ENCODE assay signal across 18 cellular contexts in the genomic region with DNA sequence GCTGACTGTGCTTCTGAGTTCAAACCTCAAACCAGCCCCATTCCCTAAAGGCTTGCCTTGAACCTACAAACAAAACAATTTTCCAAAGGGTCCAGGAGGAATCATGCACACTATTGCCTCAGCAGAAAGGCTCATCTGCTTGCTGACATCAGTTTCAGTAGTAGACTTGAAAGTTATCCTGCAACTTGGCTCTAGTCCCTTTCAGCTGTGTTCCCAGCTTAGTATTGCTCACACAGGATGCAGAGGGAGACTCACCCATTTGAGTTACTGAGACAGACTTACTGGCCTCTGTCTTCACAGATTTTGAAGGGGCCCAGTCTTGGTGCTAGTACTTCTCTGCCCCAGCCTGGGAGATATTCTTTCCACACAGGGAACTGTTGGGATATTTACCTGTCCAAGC. TPM values are rescaled to one million over a fixed set of nuclear protein-coding genes. Genes with fewer than 3 reads are reported as not detected.
DNase-seq lines count a peak whose midpoint lies in the region; ATAC-seq, FAIRE-seq and TF ChIP-seq lines count a peak whose summit lies in the region.
"Had no signal": no experiment of that assay in that cellular context is flagged by ENCODE, and none has a peak within 500 bp of the region (broad histone marks: within the 10 kb centered on the region; RNA-seq: fewer than 3 reads in every experiment).

No MANE protein-coding gene starts in this region.

- H3K9me3 ChIP-seq in IMR-90 (ENCODE audit: control insufficient read depth, insufficient read depth, low read length): peaks cover 3% of the 10 kb centered on the region
- H3K9me3 ChIP-seq in ovary: no peaks in the 10 kb centered on the region

- H3K18ac ChIP-seq in IMR-90 (ENCODE audit: low read depth, low read length): peak overlapping the region; percentile 4; the same call in 1 of the 2 replicates

- no peak overlapping the region for H3K4ac ChIP-seq in IMR-90 (ENCODE audit: low read depth, low read length)

- H3K14ac ChIP-seq in IMR-90 (replicated peaks; ENCODE audit: low read depth, low read length): no peak overlapping the region

- H4K8ac ChIP-seq in IMR-90 (ENCODE audit: low read depth in 2 of 2, low read length in 2 of 2): peak overlapping the region in 1 of 2 experiments; percentile 23; a peak in 2 of 4 replicates

- H3K56ac ChIP-seq in IMR-90 (ENCODE audit: extremely low read depth, insufficient read depth, low read length): no peak overlapping the region

- H3K9me1 ChIP-seq in IMR-90 (ENCODE audit: insufficient read depth, low read length): 0 out of 2 replicates have a peak, but pooled peaks cover 2% of the 10 kb centered on the region

- H3K4me3 ChIP-seq in IMR-90 (ENCODE audit: insufficient read depth, low read depth, low read length): no peak overlapping the region
- H3K4me3 ChIP-seq in bronchial epithelial cell (ENCODE audit: low read depth, low read length): no peak overlapping the region
- no peak overlapping the region for H3K4me3 ChIP-seq in ovary
- H3K4me3 ChIP-seq: spleen had no signal

- H3K4me1 ChIP-seq in IMR-90 (ENCODE audit: control insufficient read depth, insufficient read depth, low read length): 0 out of 2 replicates have a peak, but pooled peaks cover 2% of the 10 kb centered on the region
- H3K4me1 ChIP-seq in ovary (ENCODE audit: insufficient read depth): no peaks in the 10 kb centered on the region

- no peak overlapping the region for H2BK5ac ChIP-seq in IMR-90 (ENCODE audit: low read depth, low read length, poor library complexity, severe bottlenecking)

- no peak overlapping the region for H2AK5ac ChIP-seq in IMR-90 (ENCODE audit: low read depth, low read length)

- no peak overlapping the region for H3K9ac ChIP-seq in IMR-90 (ENCODE audit: low read depth, low read length)
- H3K9ac ChIP-seq: BLaER1 treated with 17β-estradiol and CSF1 and Interleukin-3, amounts not matched to agents 10 nM and 100 nM had no signal

- no peak overlapping the region for H4K91ac ChIP-seq in IMR-90 (ENCODE audit: insufficient read depth, low read depth, low read length)

- no peaks in the 10 kb centered on the region for H4K20me1 ChIP-seq in IMR-90 (ENCODE audit: insufficient read depth, low read length)
- H4K20me1 ChIP-seq: BLaER1 treated with 17β-estradiol and CSF1 and Interleukin-3, amounts not matched to agents 10 nM and 100 nM had no signal

- CTCF ChIA-PET in IMR-90 (lab: Yijun Ruan, JAX): interaction anchor here (0.5 kb wide), 1 partner anchor 29 kb away, joined by 3 read pairs; no protein-coding TSS in a partner anchor

- peak; percentile 68 for ATAC-seq in IMR-90 (ENCODE audit: low read depth)
- ATAC-seq: natural killer cell had no signal

- TF ChIP-seq RAD21 in IMR-90 (IDR thresholded peaks at IDR 0.05; ENCODE audit: low read length): no peak

- TF ChIP-seq POLR2A in IMR-90 (IDR thresholded peaks at IDR 0.05; ENCODE audit: low read depth, low read length) (no peak), ovary (IDR thresholded peaks at IDR 0.05) (no peak)

- intact Hi-C loops in IMR-90 (cut with micrococcal nuclease): no loop called here
- intact Hi-C loops in ovary (cut with DNase I): no loop called here

- no TSS peak for BruUV-seq in IMR-90 (replicated peaks; lab: Mats Ljungman, UMichigan)

- no peaks in the 10 kb centered on the region for H3K79me1 ChIP-seq in IMR-90 (ENCODE audit: low read depth in 1 of 2, low read length in 2 of 2)

- FAIRE-seq in bronchial epithelial cell (lab: Jason Lieb, UNC): peak; percentile 36
- FAIRE-seq: colon had no signal

- no peak overlapping the region for H2BK120ac ChIP-seq in IMR-90 (ENCODE audit: low read depth, low read length)

- dilution Hi-C loops in IMR-90 (cut with HindIII; ENCODE audit: low sequenced_read_pairs, unreplicated experiment): no loop called here

- no peak for TF ChIP-seq CTCF in IMR-90 (conservative IDR thresholded peaks at IDR 0.05; ENCODE audit: low read depth, low read length)
- TF ChIP-seq CTCF in bronchial epithelial cell (IDR thresholded peaks at IDR 0.05; ENCODE audit: insufficient read depth, low read length, severe bottlenecking): no peak
- no peak for TF ChIP-seq CTCF in ovary (IDR thresholded peaks at IDR 0.05)

- H2BK15ac ChIP-seq in IMR-90 (ENCODE audit: low read depth, low read length): no peak overlapping the region

- H3K4me2 ChIP-seq in IMR-90 (ENCODE audit: low read depth, low read length): no peak overlapping the region

- H3K27me3 ChIP-seq in IMR-90 (ENCODE audit: control insufficient read depth, insufficient read depth, low read length) (no peaks in the 10 kb centered on the region), bronchial epithelial cell (ENCODE audit: control insufficient read depth, insufficient read depth, low read length) (no peaks in the 10 kb centered on the region), ovary (no peaks in the 10 kb centered on the region)
- H3K27me3 ChIP-seq: BLaER1 treated with 17β-estradiol and CSF1 and Interleukin-3, amounts not matched to agents 10 nM and 100 nM had no signal

- no peak overlapping the region for H2AFZ ChIP-seq in IMR-90 (replicated peaks; ENCODE audit: low read length, poor library complexity)

- no peak for TF ChIP-seq EP300 in ovary (IDR thresholded peaks at IDR 0.05)

- no peaks in the 10 kb centered on the region for H3K36me3 ChIP-seq in IMR-90 (ENCODE audit: control insufficient read depth, insufficient read depth, low read length)
- H3K36me3 ChIP-seq in bronchial epithelial cell (ENCODE audit: control insufficient read depth, insufficient read depth, low read length): no peaks in the 10 kb centered on the region
- H3K36me3 ChIP-seq in ovary: no peaks in the 10 kb centered on the region
- H3K36me3 ChIP-seq: spleen had no signal

- DNase-seq in GM03348 (ENCODE audit: low spot score) (peak; percentile 75), IMR-90 (peak; percentile 90), bronchial epithelial cell (ENCODE audit: low read depth) (peak; percentile 23), non-pigmented ciliary epithelial cell (ENCODE audit: low read depth) (peak; percentile 53), ovary (no peak), iPS-NIHi11 (ENCODE audit: low spot score) (no peak), Ammon's horn (ENCODE audit: low spot score) (no peak)
- no peak for DNase-seq in activated CD4-positive, CD25-positive, alpha-beta regulatory T cell (lab: John Stamatoyannopoulos, UW)
- DNase-seq: activated CD4-positive, CD25-positive, alpha-beta regulatory T cell treated with anti-CD3 and anti-CD28 coated beads, Interleukin-2, amount 50 U/mL, for 72 hours; amygdala; DMS 273 treated with DMSO at 0.1 percent for 48 hours; islet precursor cell; natural killer cell; NCI-H1694; NCI-H446 treated with DMSO at 0.1 percent for 48 hours; spleen had no signal

- H2BK20ac ChIP-seq in IMR-90 (ENCODE audit: low read depth, low read length): no peak overlapping the region; the same call in 1 of the 2 replicates

- POLR2A ChIA-PET in IMR-90 (lab: Charles Lee; ENCODE audit: unreplicated experiment): no interaction called here

- no peak overlapping the region for H3K23ac ChIP-seq in IMR-90 (ENCODE audit: low read depth, low read length)

- no peak overlapping the region for H4K5ac ChIP-seq in IMR-90 (ENCODE audit: low read depth, low read length)

- in situ Hi-C loops in IMR-90 (cut with MboI; ENCODE audit: low sequenced_read_pairs): no loop called here

- H2AK9ac ChIP-seq in IMR-90 (replicated peaks; ENCODE audit: low read depth, low read length, poor library complexity): no peak overlapping the region

- no peak overlapping the region for H3K27ac ChIP-seq in IMR-90 (ENCODE audit: insufficient read depth, low read length)
- no peak overlapping the region for H3K27ac ChIP-seq in ovary
- H3K27ac ChIP-seq: spleen had no signal

TF ChIP-seq in IMR-90, 13 proteins besides CTCF, POLR2A, EP300 and RAD21:
- 0 out of 2 replicates have a peak, but pooled peaks have one; percentile 34 for TF ChIP-seq CEBPB (IDR thresholded peaks at IDR 0.05; ENCODE audit: low read depth, low read length)
- TF ChIP-seq SMC3 (IDR thresholded peaks at IDR 0.05; ENCODE audit: low read depth, low read length): no peak

RNA-seq across cellular contexts. Expression of a gene that starts 38.5 kb away (rescaled TPM):
- total RNA-seq in IMR-90 (2012; rRNA removed): 22.4 and 28.1 TPM in 2 replicates
- 17.5 and 18.1 TPM in 2 replicates for polyA plus RNA-seq in IMR-90 (2012; rRNA removed)
- polyA plus RNA-seq in IMR-90 (2012; cell fraction: cytosol; rRNA removed): 6.0 and 9.4 TPM in 2 replicates
- polyA plus RNA-seq in IMR-90 (2012; cell fraction: nucleus; rRNA removed; ENCODE audit: low replicate concordance): 5.7 and 34.9 TPM in 2 replicates
- total RNA-seq in bronchial epithelial cell: 11.6 and 15.1 TPM in 2 replicates
- total RNA-seq in ovary: 10 to 100 TPM in 5 of 7 donors, 1 to 10 TPM in 2; 6.7 to 18.5 (median 14.6) TPM
- polyA plus RNA-seq in ovary: 10 to 100 TPM in 1 of 2 donors, 1 to 10 TPM in 1; 9.6 to 16.0 TPM

Comparison
In these comparisons a context has a peak if more than half of its experiments do, and no peak if none do; other contexts are left out.
1. DNase-seq: peak in GM03348 (single experiment), IMR-90 (single experiment), bronchial epithelial cell (single experiment) and non-pigmented ciliary epithelial cell (single experiment); none in activated CD4-positive, CD25-positive, alpha-beta regulatory T cell (0 of 4), ovary (0 of 5), iPS-NIHi11 (single experiment) and Ammon's horn (single experiment).